Comparison of ENCODE assay signal across 1 cellular context in the genomic region with DNA sequence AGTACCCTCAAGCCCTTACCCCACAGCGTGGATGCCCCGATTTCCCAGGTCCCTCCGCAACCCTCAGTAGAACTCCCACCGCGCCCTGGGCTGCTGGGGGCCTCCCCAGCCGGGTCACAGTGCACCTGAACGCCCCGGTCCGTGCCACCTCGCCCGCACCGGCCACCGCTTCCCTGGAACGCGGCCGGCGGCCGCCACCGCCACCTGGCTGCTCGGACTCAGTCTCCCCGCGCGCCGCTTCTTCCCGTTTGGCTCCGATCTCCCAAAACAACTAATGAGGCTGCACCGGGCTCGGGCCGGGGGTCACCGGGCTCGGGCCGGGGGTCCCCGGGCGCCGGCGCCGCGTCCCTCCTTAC.
TF ChIP-seq lines count a peak whose summit lies in the region.

No MANE protein-coding gene starts in this region.

TF ChIP-seq in GM12891, 5 proteins besides CTCF, POLR2A, EP300 and RAD21:
- no peak for TF ChIP-seq PAX5 (IDR thresholded peaks at IDR 0.05; ENCODE audit: insufficient read depth, low read length, severe bottlenecking)
